In genomic region chr15:90340345-90340744, GRCh38 we compare ENCODE assay signal across 1 cellular context.
TF ChIP-seq lines count a peak whose summit lies in the region.

No MANE protein-coding gene starts in this region.

TF ChIP-seq in GM23338, 12 proteins besides CTCF, POLR2A, EP300 and RAD21 (continued from another document):
- TF ChIP-seq, protein P1, sequence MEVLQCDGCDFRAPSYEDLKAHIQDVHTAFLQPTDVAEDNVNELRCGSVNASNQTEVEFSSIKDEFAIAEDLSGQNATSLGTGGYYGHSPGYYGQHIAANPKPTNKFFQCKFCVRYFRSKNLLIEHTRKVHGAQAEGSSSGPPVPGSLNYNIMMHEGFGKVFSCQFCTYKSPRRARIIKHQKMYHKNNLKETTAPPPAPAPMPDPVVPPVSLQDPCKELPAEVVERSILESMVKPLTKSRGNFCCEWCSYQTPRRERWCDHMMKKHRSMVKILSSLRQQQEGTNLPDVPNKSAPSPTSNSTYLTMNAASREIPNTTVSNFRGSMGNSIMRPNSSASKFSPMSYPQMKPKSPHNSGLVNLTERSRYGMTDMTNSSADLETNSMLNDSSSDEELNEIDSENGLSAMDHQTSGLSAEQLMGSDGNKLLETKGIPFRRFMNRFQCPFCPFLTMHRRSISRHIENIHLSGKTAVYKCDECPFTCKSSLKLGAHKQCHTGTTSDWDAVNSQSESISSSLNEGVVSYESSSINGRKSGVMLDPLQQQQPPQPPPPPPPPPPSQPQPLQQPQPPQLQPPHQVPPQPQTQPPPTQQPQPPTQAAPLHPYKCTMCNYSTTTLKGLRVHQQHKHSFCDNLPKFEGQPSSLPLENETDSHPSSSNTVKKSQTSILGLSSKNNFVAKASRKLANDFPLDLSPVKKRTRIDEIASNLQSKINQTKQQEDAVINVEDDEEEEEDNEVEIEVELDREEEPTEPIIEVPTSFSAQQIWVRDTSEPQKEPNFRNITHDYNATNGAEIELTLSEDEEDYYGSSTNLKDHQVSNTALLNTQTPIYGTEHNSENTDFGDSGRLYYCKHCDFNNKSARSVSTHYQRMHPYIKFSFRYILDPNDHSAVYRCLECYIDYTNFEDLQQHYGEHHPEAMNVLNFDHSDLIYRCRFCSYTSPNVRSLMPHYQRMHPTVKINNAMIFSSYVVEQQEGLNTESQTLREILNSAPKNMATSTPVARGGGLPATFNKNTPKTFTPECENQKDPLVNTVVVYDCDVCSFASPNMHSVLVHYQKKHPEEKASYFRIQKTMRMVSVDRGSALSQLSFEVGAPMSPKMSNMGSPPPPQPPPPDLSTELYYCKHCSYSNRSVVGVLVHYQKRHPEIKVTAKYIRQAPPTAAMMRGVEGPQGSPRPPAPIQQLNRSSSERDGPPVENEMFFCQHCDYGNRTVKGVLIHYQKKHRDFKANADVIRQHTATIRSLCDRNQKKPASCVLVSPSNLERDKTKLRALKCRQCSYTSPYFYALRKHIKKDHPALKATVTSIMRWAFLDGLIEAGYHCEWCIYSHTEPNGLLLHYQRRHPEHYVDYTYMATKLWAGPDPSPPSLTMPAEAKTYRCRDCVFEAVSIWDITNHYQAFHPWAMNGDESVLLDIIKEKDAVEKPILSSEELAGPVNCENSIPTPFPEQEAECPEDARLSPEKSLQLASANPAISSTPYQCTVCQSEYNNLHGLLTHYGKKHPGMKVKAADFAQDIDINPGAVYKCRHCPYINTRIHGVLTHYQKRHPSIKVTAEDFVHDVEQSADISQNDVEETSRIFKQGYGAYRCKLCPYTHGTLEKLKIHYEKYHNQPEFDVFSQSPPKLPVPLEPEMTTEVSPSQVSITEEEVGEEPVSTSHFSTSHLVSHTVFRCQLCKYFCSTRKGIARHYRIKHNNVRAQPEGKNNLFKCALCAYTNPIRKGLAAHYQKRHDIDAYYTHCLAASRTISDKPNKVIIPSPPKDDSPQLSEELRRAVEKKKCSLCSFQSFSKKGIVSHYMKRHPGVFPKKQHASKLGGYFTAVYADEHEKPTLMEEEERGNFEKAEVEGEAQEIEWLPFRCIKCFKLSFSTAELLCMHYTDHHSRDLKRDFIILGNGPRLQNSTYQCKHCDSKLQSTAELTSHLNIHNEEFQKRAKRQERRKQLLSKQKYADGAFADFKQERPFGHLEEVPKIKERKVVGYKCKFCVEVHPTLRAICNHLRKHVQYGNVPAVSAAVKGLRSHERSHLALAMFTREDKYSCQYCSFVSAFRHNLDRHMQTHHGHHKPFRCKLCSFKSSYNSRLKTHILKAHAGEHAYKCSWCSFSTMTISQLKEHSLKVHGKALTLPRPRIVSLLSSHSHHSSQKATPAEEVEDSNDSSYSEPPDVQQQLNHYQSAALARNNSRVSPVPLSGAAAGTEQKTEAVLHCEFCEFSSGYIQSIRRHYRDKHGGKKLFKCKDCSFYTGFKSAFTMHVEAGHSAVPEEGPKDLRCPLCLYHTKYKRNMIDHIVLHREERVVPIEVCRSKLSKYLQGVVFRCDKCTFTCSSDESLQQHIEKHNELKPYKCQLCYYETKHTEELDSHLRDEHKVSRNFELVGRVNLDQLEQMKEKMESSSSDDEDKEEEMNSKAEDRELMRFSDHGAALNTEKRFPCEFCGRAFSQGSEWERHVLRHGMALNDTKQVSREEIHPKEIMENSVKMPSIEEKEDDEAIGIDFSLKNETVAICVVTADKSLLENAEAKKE (CRISPR knock-in tag; IDR thresholded peaks at IDR 0.05): no peak
- TF ChIP-seq ETS1 (IDR thresholded peaks at IDR 0.05) (no peak), JUNB (IDR thresholded peaks at IDR 0.05; ENCODE audit: unreplicated experiment) (no peak), NANOG (IDR thresholded peaks at IDR 0.05; ENCODE audit: borderline replicate concordance) (no peak), ZNF331 (CRISPR knock-in tag; IDR thresholded peaks at IDR 0.05; ENCODE audit: low read depth) (no peak), EZH2phosphoT487 (IDR thresholded peaks at IDR 0.05; ENCODE audit: unreplicated experiment) (no peak)
- TF ChIP-seq, protein P2, sequence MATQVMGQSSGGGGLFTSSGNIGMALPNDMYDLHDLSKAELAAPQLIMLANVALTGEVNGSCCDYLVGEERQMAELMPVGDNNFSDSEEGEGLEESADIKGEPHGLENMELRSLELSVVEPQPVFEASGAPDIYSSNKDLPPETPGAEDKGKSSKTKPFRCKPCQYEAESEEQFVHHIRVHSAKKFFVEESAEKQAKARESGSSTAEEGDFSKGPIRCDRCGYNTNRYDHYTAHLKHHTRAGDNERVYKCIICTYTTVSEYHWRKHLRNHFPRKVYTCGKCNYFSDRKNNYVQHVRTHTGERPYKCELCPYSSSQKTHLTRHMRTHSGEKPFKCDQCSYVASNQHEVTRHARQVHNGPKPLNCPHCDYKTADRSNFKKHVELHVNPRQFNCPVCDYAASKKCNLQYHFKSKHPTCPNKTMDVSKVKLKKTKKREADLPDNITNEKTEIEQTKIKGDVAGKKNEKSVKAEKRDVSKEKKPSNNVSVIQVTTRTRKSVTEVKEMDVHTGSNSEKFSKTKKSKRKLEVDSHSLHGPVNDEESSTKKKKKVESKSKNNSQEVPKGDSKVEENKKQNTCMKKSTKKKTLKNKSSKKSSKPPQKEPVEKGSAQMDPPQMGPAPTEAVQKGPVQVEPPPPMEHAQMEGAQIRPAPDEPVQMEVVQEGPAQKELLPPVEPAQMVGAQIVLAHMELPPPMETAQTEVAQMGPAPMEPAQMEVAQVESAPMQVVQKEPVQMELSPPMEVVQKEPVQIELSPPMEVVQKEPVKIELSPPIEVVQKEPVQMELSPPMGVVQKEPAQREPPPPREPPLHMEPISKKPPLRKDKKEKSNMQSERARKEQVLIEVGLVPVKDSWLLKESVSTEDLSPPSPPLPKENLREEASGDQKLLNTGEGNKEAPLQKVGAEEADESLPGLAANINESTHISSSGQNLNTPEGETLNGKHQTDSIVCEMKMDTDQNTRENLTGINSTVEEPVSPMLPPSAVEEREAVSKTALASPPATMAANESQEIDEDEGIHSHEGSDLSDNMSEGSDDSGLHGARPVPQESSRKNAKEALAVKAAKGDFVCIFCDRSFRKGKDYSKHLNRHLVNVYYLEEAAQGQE (IDR thresholded peaks at IDR 0.05; ENCODE audit: unreplicated experiment): no peak
